In genomic region chr10:4733150-4733842, GRCh38 we compare ENCODE assay signal across 19 cellular contexts.
DNase-seq lines count a peak whose midpoint lies in the region; ATAC-seq, FAIRE-seq and TF ChIP-seq lines count a peak whose summit lies in the region.
"Had no signal": no experiment of that assay in that cellular context is flagged by ENCODE, and none has a peak within 500 bp of the region (broad histone marks: within the 10 kb centered on the region; RNA-seq: fewer than 3 reads in every experiment).

No MANE protein-coding gene starts in this region.

- TF ChIP-seq CTCF in esophagus squamous epithelium (IDR thresholded peaks at IDR 0.05) (peak in 2 of 6 experiments; percentile 8 to 13), sigmoid colon (IDR thresholded peaks at IDR 0.05) (no peak)

- DNase-seq in HPDE6-E6E7 (ENCODE audit: extremely low spot score) (peak; percentile 40), RCC 7860 (ENCODE audit: low spot score) (peak; percentile 24), esophagus squamous epithelium (lab: John Stamatoyannopoulos, UW) (no peak), midbrain (lab: John Stamatoyannopoulos, UW) (no peak), sigmoid colon (no peak), NCI-H2196 (lab: John Stamatoyannopoulos, UW; ENCODE audit: unreplicated experiment) (no peak)
- DNase-seq: activated B cell treated with CpG ODN at 0.5 μM for 24 hours; anterior cingulate cortex; EL; foreskin melanocyte; KBM-7; left ventricle myocardium inferior; NCI-H1092 treated with DMSO at 0.1 percent for 48 hours; NCI-H524; right lobe of liver; stimulated activated CD4-positive, alpha-beta T cell treated with anti-CD3 and anti-CD28 coated beads, Interleukin-2, amount 100 ng/mL, for 24 hours had no signal

- TF ChIP-seq POLR2A in esophagus squamous epithelium (IDR thresholded peaks at IDR 0.05) (no peak), sigmoid colon (IDR thresholded peaks at IDR 0.05) (no peak)

- 26 to 52% methylated on average over 6 to 7 of the region's 7 CpGs for WGBS in esophagus squamous epithelium, 2 donors
- 85 to 90% methylated on average over 7 of the region's 7 CpGs for WGBS in sigmoid colon, 2 donors

- no peak for ATAC-seq in GM21526 (IDR thresholded peaks at IDR 0.05; ENCODE audit: low FRiP score, unreplicated experiment)

- no peak for TF ChIP-seq EP300 in sigmoid colon (IDR thresholded peaks at IDR 0.05)

- no peak overlapping the region for H3K4me3 ChIP-seq in esophagus squamous epithelium
- no peak overlapping the region for H3K4me3 ChIP-seq in skin epidermis
- H3K4me3 ChIP-seq in sigmoid colon = no peak overlapping the region
- H3K4me3 ChIP-seq: left ventricle myocardium inferior, right lobe of liver had no signal

- intact Hi-C loops in esophagus squamous epithelium (cut with DNase I) (no loop called here), sigmoid colon (cut with DNase I) (no loop called here)

- no peaks in the 10 kb centered on the region for H3K9me3 ChIP-seq in esophagus squamous epithelium
- no peaks in the 10 kb centered on the region for H3K9me3 ChIP-seq in sigmoid colon
- H3K9me3 ChIP-seq: left ventricle myocardium inferior, right lobe of liver had no signal

- peak overlapping the region; percentile 46 to 87 (median 84) for H3K27ac ChIP-seq in esophagus squamous epithelium
- peak overlapping the region in 20 of 21 experiments; percentile 36 to 86 (median 74) for H3K27ac ChIP-seq in skin epidermis
- no peak overlapping the region for H3K27ac ChIP-seq in sigmoid colon
- H3K27ac ChIP-seq: left ventricle myocardium inferior, right lobe of liver had no signal

- no peak for FAIRE-seq in RCC 7860 (lab: Jason Lieb, UNC)
- FAIRE-seq: H1 had no signal

- H3K36me3 ChIP-seq in esophagus squamous epithelium = no peaks in the 10 kb centered on the region
- H3K36me3 ChIP-seq in sigmoid colon = no peaks in the 10 kb centered on the region
- H3K36me3 ChIP-seq: left ventricle myocardium inferior, right lobe of liver had no signal

- peaks cover 0 to 45% (median 12%) of the 10 kb centered on the region in 3 donors for H3K4me1 ChIP-seq in esophagus squamous epithelium
- H3K4me1 ChIP-seq in sigmoid colon = no peaks in the 10 kb centered on the region
- H3K4me1 ChIP-seq: left ventricle myocardium inferior, right lobe of liver had no signal

- H3K27me3 ChIP-seq in esophagus squamous epithelium = no peaks in the 10 kb centered on the region
- H3K27me3 ChIP-seq in sigmoid colon = no peaks in the 10 kb centered on the region
- H3K27me3 ChIP-seq: right lobe of liver had no signal

Comparison
In these comparisons a context has a peak if more than half of its experiments do, and no peak if none do; other contexts are left out.
1. DNase-seq: peak in HPDE6-E6E7 (single experiment) and RCC 7860 (single experiment); none in esophagus squamous epithelium (single experiment), midbrain (single experiment), sigmoid colon (single experiment) and NCI-H2196 (single experiment).
2. H3K27ac ChIP-seq: peak in esophagus squamous epithelium (4 of 4) and skin epidermis (20 of 21); none in sigmoid colon (0 of 4).